Comparison of ENCODE assay signal across 39 cellular contexts in genomic region chr1:241968618-241969017, GRCh38. TPM values are rescaled to one million over a fixed set of nuclear protein-coding genes. Genes with fewer than 3 reads are reported as not detected.
"Had no signal": no experiment of that assay in that cellular context is flagged by ENCODE, and none has a peak within 500 bp of the region (broad histone marks: within the 10 kb centered on the region; RNA-seq: fewer than 3 reads in every experiment).

No MANE protein-coding gene starts in this region.

- H3K9ac ChIP-seq: KMS-11 had no signal

- DNase-seq: Karpas-422, Kasumi-1, MG63, MM.1S, MV-4-11, NCI-H1048, NCI-H1092, NCI-H1092 treated with DMSO at 0.1 percent for 48 hours, NCI-H1105, NCI-H1105 treated with DMSO at 0.1 percent for 48 hours, NCI-H1417, NCI-H1417 treated with DMSO at 0.1 percent for 48 hours, NCI-H1436, NCI-H1436 treated with DMSO at 0.1 percent for 48 hours, NCI-H146, NCI-H1694, NCI-H1694 treated with DMSO at 0.1 percent for 48 hours, NCI-H187, NCI-H187 treated with DMSO at 0.1 percent for 48 hours, NCI-H1930, NCI-H2029, NCI-H2029 treated with DMSO at 0.1 percent for 48 hours, NCI-H2081, NCI-H2081 treated with DMSO at 0.1 percent for 48 hours, NCI-H2107, NCI-H2171, NCI-H2171 treated with DMSO at 0.1 percent for 48 hours, NCI-H2227 treated with DMSO at 0.1 percent for 48 hours, NCI-H226, NCI-H345, NCI-H446, NCI-H446 treated with DMSO at 0.1 percent for 48 hours, NCI-H510A, NCI-H510A treated with DMSO at 0.1 percent for 48 hours had no signal

- H3K36me3 ChIP-seq: MG63 had no signal

- H3K27ac ChIP-seq: KMS-11 had no signal

- H3K9me3 ChIP-seq: MG63 had no signal

- H3K4me2 ChIP-seq: KMS-11 had no signal

- H3K27me3 ChIP-seq: MG63 had no signal

- H3K4me3 ChIP-seq: MG63 had no signal

RNA-seq across cellular contexts. Expression of gene BECN2, which starts 11.1 kb away (rescaled TPM):
- total RNA-seq: LHCN-M2, M059J, MCF 10A, NCI-H460 had no signal

RNA-seq across cellular contexts. Expression of gene MAP1LC3C, which starts 30.3 kb away (rescaled TPM):
- total RNA-seq: M059J, MCF 10A, NCI-H460 had no signal
